1 cellular context compared by ENCODE assay signal in the genomic region with DNA sequence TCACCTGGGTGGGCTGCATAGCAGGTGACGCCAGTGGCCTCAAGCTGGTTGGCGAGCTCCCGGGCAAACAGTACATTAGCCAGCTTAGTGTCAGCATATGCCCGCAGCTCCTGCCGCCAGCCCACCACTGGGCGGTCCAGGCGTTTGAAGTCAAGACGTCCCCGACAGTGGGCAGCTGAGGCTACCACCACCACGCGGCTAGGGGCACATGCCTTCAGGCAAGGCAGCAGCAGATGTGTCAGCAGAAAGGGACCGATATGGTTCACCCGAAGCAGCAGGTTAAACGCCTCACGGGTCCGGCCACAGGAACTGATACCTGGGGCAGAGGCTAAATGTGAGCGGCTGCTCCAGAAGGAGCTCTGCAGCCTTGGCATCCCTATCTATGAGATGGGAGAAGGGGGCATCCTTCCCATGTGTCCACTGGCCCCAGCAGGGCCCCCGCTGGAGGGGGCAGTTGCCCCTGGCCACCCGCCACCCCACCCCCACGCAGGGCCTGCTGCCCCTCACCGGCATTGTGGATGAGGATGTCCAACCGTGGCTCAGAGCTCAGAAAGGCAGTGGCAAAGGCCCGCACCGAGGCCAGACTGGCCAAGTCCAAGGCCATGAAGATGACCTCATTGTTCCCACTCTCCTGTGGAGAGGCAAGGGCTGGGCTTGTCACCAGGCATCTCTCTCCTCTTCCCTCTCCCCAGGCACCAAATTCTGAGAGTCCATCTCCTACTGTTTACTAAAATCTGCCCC.
TF ChIP-seq lines count a peak whose summit lies in the region.

No MANE protein-coding gene starts in this region.

TF ChIP-seq in WTC11, 78 proteins besides CTCF, POLR2A, EP300 and RAD21 (continued from another document):
- TF ChIP-seq, protein P1, sequence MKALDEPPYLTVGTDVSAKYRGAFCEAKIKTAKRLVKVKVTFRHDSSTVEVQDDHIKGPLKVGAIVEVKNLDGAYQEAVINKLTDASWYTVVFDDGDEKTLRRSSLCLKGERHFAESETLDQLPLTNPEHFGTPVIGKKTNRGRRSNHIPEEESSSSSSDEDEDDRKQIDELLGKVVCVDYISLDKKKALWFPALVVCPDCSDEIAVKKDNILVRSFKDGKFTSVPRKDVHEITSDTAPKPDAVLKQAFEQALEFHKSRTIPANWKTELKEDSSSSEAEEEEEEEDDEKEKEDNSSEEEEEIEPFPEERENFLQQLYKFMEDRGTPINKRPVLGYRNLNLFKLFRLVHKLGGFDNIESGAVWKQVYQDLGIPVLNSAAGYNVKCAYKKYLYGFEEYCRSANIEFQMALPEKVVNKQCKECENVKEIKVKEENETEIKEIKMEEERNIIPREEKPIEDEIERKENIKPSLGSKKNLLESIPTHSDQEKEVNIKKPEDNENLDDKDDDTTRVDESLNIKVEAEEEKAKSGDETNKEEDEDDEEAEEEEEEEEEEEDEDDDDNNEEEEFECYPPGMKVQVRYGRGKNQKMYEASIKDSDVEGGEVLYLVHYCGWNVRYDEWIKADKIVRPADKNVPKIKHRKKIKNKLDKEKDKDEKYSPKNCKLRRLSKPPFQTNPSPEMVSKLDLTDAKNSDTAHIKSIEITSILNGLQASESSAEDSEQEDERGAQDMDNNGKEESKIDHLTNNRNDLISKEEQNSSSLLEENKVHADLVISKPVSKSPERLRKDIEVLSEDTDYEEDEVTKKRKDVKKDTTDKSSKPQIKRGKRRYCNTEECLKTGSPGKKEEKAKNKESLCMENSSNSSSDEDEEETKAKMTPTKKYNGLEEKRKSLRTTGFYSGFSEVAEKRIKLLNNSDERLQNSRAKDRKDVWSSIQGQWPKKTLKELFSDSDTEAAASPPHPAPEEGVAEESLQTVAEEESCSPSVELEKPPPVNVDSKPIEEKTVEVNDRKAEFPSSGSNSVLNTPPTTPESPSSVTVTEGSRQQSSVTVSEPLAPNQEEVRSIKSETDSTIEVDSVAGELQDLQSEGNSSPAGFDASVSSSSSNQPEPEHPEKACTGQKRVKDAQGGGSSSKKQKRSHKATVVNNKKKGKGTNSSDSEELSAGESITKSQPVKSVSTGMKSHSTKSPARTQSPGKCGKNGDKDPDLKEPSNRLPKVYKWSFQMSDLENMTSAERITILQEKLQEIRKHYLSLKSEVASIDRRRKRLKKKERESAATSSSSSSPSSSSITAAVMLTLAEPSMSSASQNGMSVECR (CRISPR knock-in tag; IDR thresholded peaks at IDR 0.05; ENCODE audit: borderline replicate concordance): no peak
- no peak for TF ChIP-seq ZNF121 (CRISPR knock-in tag; IDR thresholded peaks at IDR 0.05)
